ENCODE assay signal across 8 cellular contexts in genomic region chr2:60794271-60794863, GRCh38. TPM values are rescaled to one million over a fixed set of nuclear protein-coding genes. Genes with fewer than 3 reads are reported as not detected.
A peak's percentile ranks its signal among the peaks of the same experiment; 100 is the strongest.
DNase-seq lines count a peak whose midpoint lies in the region; ATAC-seq and TF ChIP-seq lines count a peak whose summit lies in the region.

No MANE protein-coding gene starts in this region.

- peaks cover 23 to 24% of the 10 kb centered on the region in 2 experiments for H3K4me1 ChIP-seq in neutrophil (ENCODE audit: control insufficient read depth in 1 of 2, insufficient read depth in 1 of 2, low read depth in 1 of 2, low read length in 1 of 2)
- no peaks in the 10 kb centered on the region for H3K4me1 ChIP-seq in BE2C

- H3K36me3 ChIP-seq in neutrophil (peaks cover 65% of the 10 kb centered on the region), BE2C (peaks cover 4% of the 10 kb centered on the region)

- ATAC-seq in HG03045 (IDR thresholded peaks at IDR 0.05; ENCODE audit: unreplicated experiment) = no peak

- intact Hi-C loops in dorsolateral prefrontal cortex (cut with DNase I) = loop anchor here in 1 of 2 donors (5.0 kb wide), 1 partner anchor 203 kb away; no protein-coding TSS in a partner anchor

- peak; percentile 5 for DNase-seq in NCI-H510A treated with DMSO at 0.1 percent for 48 hours (lab: John Stamatoyannopoulos, UW)
- DNase-seq in NCI-H510A (lab: John Stamatoyannopoulos, UW) = no peak
- peak; percentile 2 for DNase-seq in NCI-H345 (lab: John Stamatoyannopoulos, UW)
- DNase-seq in dorsolateral prefrontal cortex = no peak
- DNase-seq in BE2C = no peak
- no peak for DNase-seq in NK-92 (lab: John Stamatoyannopoulos, UW; ENCODE audit: unreplicated experiment)

- H3K27ac ChIP-seq in dorsolateral prefrontal cortex (no peak overlapping the region), neutrophil (no peak overlapping the region)

- H3K4me3 ChIP-seq in dorsolateral prefrontal cortex = no peak overlapping the region
- no peak overlapping the region for H3K4me3 ChIP-seq in neutrophil (ENCODE audit: low read depth in 1 of 2, low read length in 1 of 2)
- H3K4me3 ChIP-seq in BE2C (ENCODE audit: low read depth, low read length) = no peak overlapping the region

- H3K27me3 ChIP-seq in dorsolateral prefrontal cortex (no peaks in the 10 kb centered on the region), neutrophil (no peaks in the 10 kb centered on the region), BE2C (no peaks in the 10 kb centered on the region)

- TF ChIP-seq CTCF in dorsolateral prefrontal cortex (IDR thresholded peaks at IDR 0.05 in 54 of 56, conservative IDR thresholded peaks at IDR 0.05 in 2 of 56; ENCODE audit: low read depth in 1 of 56, partially characterized antibody in 56 of 56) (peak; percentile 34 to 78 (median 60)), neutrophil (IDR thresholded peaks at IDR 0.05) (peak; percentile 52), BE2C (IDR thresholded peaks at IDR 0.05; ENCODE audit: low read depth, low read length) (no peak; the same call in 1 of the 2 replicates)

- H3K9me3 ChIP-seq in neutrophil (no peaks in the 10 kb centered on the region), BE2C (no peaks in the 10 kb centered on the region)

RNA-seq across cellular contexts. Expression of gene PAPOLG, which starts 38.3 kb away (rescaled TPM):
- 10 to 100 TPM; 13.2 to 32.0 (median 23.3) TPM for total RNA-seq in dorsolateral prefrontal cortex
- 3.8 TPM for polyA plus RNA-seq in BE2C (2012; ENCODE audit: insufficient read depth, insufficient read length, low read depth)

Comparison
In these comparisons a context has a peak if more than half of its experiments do, and no peak if none do; other contexts are left out.
1. DNase-seq: peak in NCI-H510A treated with DMSO at 0.1 percent for 48 hours (single experiment) and NCI-H345 (single experiment); none in NCI-H510A (single experiment), dorsolateral prefrontal cortex (0 of 10), BE2C (single experiment) and NK-92 (single experiment).